In the genomic region with DNA sequence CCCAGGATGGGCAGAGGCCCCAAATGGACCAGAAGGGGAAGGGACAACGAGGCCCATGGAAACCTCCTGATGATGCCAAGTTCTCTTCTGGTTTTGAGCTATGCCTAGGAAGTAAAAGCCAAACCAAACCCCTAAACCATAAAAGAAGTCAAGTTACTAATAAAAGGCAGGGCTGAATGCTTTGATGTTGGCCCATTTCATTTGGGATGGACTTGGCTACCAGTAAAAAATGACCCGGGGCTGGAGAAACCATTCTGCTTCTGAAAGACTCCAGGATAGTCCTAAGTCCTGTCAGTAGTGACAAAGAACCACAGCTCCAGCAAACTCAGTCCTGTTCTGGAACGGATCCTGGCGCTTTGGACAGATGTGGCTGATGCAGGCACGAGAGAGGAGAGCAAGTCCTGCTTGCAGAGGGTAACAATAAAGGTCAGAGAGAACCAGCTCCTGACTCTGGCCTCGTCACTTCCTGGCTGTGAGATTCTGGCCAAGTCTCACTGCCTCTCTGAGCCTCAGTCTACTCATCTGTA, we compare ENCODE assay signal across 22 cellular contexts.
"Had no signal": no experiment of that assay in that cellular context is flagged by ENCODE, and none has a peak within 500 bp of the region (broad histone marks: within the 10 kb centered on the region; RNA-seq: fewer than 3 reads in every experiment).

No MANE protein-coding gene starts in this region.

- H3K27me3 Mint-ChIP-seq: type B pancreatic cell had no signal

- H2AFZ ChIP-seq: parathyroid adenoma had no signal

- H3K79me2 ChIP-seq: parathyroid adenoma had no signal

- H3K4me3 Mint-ChIP-seq: immature natural killer cell; memory B cell; mesothelial cell of epicardium; natural killer cell treated with Interleukin-12 subunit alpha and Interleukin-12 subunit beta and Interleukin-15 and Interleukin-18, amount 100 ng/mL, for 72 hours; stimulated activated naive B cell treated with anti-CD40 and anti-IgM and Interleukin-4, amounts not matched to agents 10 μg/mL and 1 μg/mL and 100 μg/mL, for 72 hours; type B pancreatic cell had no signal

- H3K36me3 Mint-ChIP-seq: immature natural killer cell; memory B cell; natural killer cell treated with Interleukin-12 subunit alpha and Interleukin-12 subunit beta and Interleukin-15 and Interleukin-18, amount 100 ng/mL, for 72 hours; stimulated activated naive B cell treated with anti-CD40 and anti-IgM and Interleukin-4, amounts not matched to agents 10 μg/mL and 1 μg/mL and 100 μg/mL, for 72 hours had no signal

- H3K27ac Mint-ChIP-seq: immature natural killer cell; memory B cell; mesothelial cell of epicardium; natural killer cell treated with Interleukin-12 subunit alpha and Interleukin-12 subunit beta and Interleukin-15 and Interleukin-18, amount 100 ng/mL, for 72 hours; stimulated activated naive B cell treated with anti-CD40 and anti-IgM and Interleukin-4, amounts not matched to agents 10 μg/mL and 1 μg/mL and 100 μg/mL, for 72 hours; type B pancreatic cell had no signal

- H3K4me1 ChIP-seq: lower lobe of right lung, parathyroid adenoma, psoas muscle had no signal

- H3K27ac ChIP-seq: foreskin keratinocyte, left ventricle myocardium inferior, lower lobe of right lung, parathyroid adenoma, psoas muscle, right lobe of liver, spleen, stomach had no signal

- H3K9me3 ChIP-seq: left ventricle myocardium inferior, lower lobe of right lung, psoas muscle, right lobe of liver, spleen, stomach had no signal

- H3K9me3 Mint-ChIP-seq: memory B cell; natural killer cell treated with Interleukin-12 subunit alpha and Interleukin-12 subunit beta and Interleukin-15 and Interleukin-18, amount 100 ng/mL, for 72 hours; stimulated activated naive B cell treated with anti-CD40 and anti-IgM and Interleukin-4, amounts not matched to agents 10 μg/mL and 1 μg/mL and 100 μg/mL, for 72 hours; type B pancreatic cell had no signal

- ATAC-seq: esophagus mucosa; foreskin keratinocyte; lower lobe of right lung; natural killer cell treated with Interleukin-12 subunit alpha and Interleukin-12 subunit beta and Interleukin-15 and Interleukin-18, amount 100 ng/mL, for 72 hours; psoas muscle; stimulated activated naive B cell treated with anti-CD40 and anti-IgM and Interleukin-4, amounts not matched to agents 10 μg/mL and 1 μg/mL and 100 μg/mL, for 72 hours had no signal

- H3K4me1 Mint-ChIP-seq: immature natural killer cell; memory B cell; mesothelial cell of epicardium; stimulated activated naive B cell treated with anti-CD40 and anti-IgM and Interleukin-4, amounts not matched to agents 10 μg/mL and 1 μg/mL and 100 μg/mL, for 72 hours had no signal

- H3K4me3 ChIP-seq: left ventricle myocardium inferior, lower lobe of right lung, psoas muscle, right lobe of liver, spleen, stomach had no signal

- H3K27me3 ChIP-seq: foreskin keratinocyte, right lobe of liver, spleen, stomach had no signal

- DNase-seq: effector memory CD4-positive, alpha-beta T cell; foreskin keratinocyte; immature natural killer cell; left ventricle myocardium inferior; lower lobe of right lung; occipital lobe; psoas muscle; retina; right lobe of liver; spleen; stimulated activated CD4-positive, alpha-beta T cell treated with anti-CD3 and anti-CD28 coated beads, Interleukin-15, amount 100 ng/mL, for 24 hours; stimulated activated CD4-positive, alpha-beta T cell treated with anti-CD3 and anti-CD28 coated beads, Interleukin-1b, Interleukin-23, amount 100 ng/mL, for 48 hours; stimulated activated CD4-positive, alpha-beta T cell treated with anti-CD3 and anti-CD28 coated beads, Interleukin-4, amount 100 ng/mL, for 24 hours; stimulated activated naive B cell treated with anti-CD40 and anti-IgM and Interleukin-4, amounts not matched to agents 10 μg/mL and 1 μg/mL and 100 μg/mL, for 72 hours; stomach; substantia nigra had no signal

- H3K36me3 ChIP-seq: right lobe of liver had no signal
